In the genomic region with DNA sequence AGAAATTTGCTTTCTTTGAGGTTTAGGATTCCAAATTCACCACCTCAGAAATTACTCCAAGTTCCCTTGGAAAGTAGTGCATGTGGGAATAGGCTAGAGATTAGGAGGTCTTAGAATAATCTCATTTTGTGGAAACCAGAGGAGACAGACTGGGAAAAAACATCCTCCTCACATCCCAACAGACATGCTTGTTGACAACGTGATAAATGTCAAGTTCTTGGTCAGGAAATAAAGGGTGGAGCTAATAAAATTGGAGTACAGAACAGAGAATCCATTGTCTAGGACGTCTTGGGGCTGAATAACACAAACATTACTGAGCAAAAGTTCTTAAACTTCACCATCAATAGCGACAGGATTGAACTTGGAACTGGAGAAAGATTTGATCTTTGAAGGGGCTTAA, we compare ENCODE assay signal across 27 cellular contexts.
DNase-seq lines count a peak whose midpoint lies in the region; ATAC-seq and TF ChIP-seq lines count a peak whose summit lies in the region.
"Had no signal": no experiment of that assay in that cellular context is flagged by ENCODE, and none has a peak within 500 bp of the region (broad histone marks: within the 10 kb centered on the region; RNA-seq: fewer than 3 reads in every experiment).

No MANE protein-coding gene starts in this region.

- BruUV-seq in PC-3 (replicated peaks; lab: Mats Ljungman, UMichigan), result no TSS peak

- WGBS in heart left ventricle, 4 donors, result 26 to 35% (median 32%) methylated on average over 3 of the region's 3 CpGs

- POLR2A ChIA-PET in PC-3 (lab: Charles Lee; ENCODE audit: unreplicated experiment), result no interaction called here

- peak; percentile 91 for ATAC-seq in Right ventricle myocardium inferior
- ATAC-seq in PC-3, result peak; percentile 50; the same call in 1 of the 2 replicates
- peak; percentile 55 to 87 (median 68) for ATAC-seq in heart left ventricle
- ATAC-seq in sciatic nerve, result peak; percentile 58
- no peak for ATAC-seq in HG03342 (IDR thresholded peaks at IDR 0.05; ENCODE audit: unreplicated experiment)
- ATAC-seq: HepG2 had no signal

- TF ChIP-seq POLR2A in heart left ventricle (IDR thresholded peaks at IDR 0.05), result no peak

- H3K9me2 ChIP-seq in PC-3 (replicated peaks; ENCODE audit: low read length), result no peaks in the 10 kb centered on the region

- no peak overlapping the region for H3K9ac ChIP-seq in PC-3 (ENCODE audit: low read length)

- H3K36me3 ChIP-seq in right atrium auricular region, result no peaks in the 10 kb centered on the region
- H3K36me3 ChIP-seq in PC-3 (ENCODE audit: low read depth, low read length), result no peaks in the 10 kb centered on the region
- H3K36me3 ChIP-seq in heart left ventricle, result no peaks in the 10 kb centered on the region
- H3K36me3 ChIP-seq: SJCRH30 had no signal

- DNase-seq in Right ventricle myocardium inferior (ENCODE audit: missing footprints), result no peak
- DNase-seq in right atrium auricular region (ENCODE audit: low spot score), result no peak
- peak; percentile 2 for DNase-seq in PC-3
- no peak for DNase-seq in heart left ventricle
- DNase-seq in sciatic nerve (ENCODE audit: low spot score), result no peak
- DNase-seq in activated CD8-positive, alpha-beta memory T cell treated with anti-CD3 and anti-CD28 coated beads, Interleukin-2, amount 50 U/mL, for 48 hours, result no peak
- no peak for DNase-seq in NCI-H2171 treated with DMSO at 0.1 percent for 48 hours (lab: John Stamatoyannopoulos, UW)
- DNase-seq: Calu3; CD8-positive, alpha-beta memory T cell; DMS79 treated with DMSO at 0.1 percent for 48 hours; GF-D8; HCEC 1CT; Kasumi-1; MV-4-11; NCI-H1105; NCI-H1436 treated with DMSO at 0.1 percent for 48 hours; NCI-H1930; NCI-H2107; NCI-H446; NCI-H524 treated with DMSO at 0.1 percent for 48 hours; NCI-H774; OCI-M1; SJCRH30 had no signal

- no peak overlapping the region for H3K4me2 ChIP-seq in PC-3 (ENCODE audit: low read length)

- intact Hi-C loops in Right ventricle myocardium inferior (cut with DNase I), result no loop called here
- intact Hi-C loops in PC-3 (cut with micrococcal nuclease), result no loop called here
- intact Hi-C loops in heart left ventricle (cut with DNase I), result no loop called here
- intact Hi-C loops in sciatic nerve (cut with DNase I), result no loop called here

- CTCF ChIA-PET in PC-3 (lab: Charles Lee), result no interaction called here

- 0 out of 2 replicates have a peak overlapping the region, but pooled peaks have one; percentile 4 for H2AFZ ChIP-seq in PC-3 (ENCODE audit: low read length)

- H3K27ac ChIP-seq in right atrium auricular region, result no peak overlapping the region
- H3K27ac ChIP-seq in PC-3 (ENCODE audit: low read length), result no peak overlapping the region
- H3K27ac ChIP-seq in heart left ventricle, result peak overlapping the region in 3 of 12 donors; percentile 9 to 47 (median 25)
- H3K27ac ChIP-seq: 22Rv1, HL-60, SJCRH30 had no signal

- H3K4me3 ChIP-seq in right atrium auricular region (no peak overlapping the region), PC-3 (ENCODE audit: low read length) (no peak overlapping the region), heart left ventricle (no peak overlapping the region)
- H3K4me3 ChIP-seq: SJCRH30 had no signal

- no peak for TF ChIP-seq CTCF in right atrium auricular region (IDR thresholded peaks at IDR 0.05)
- TF ChIP-seq CTCF in PC-3 (conservative IDR thresholded peaks at IDR 0.05; ENCODE audit: low read depth, low read length), result no peak
- no peak for TF ChIP-seq CTCF in heart left ventricle (IDR thresholded peaks at IDR 0.05)

- H3F3A ChIP-seq in PC-3 (ENCODE audit: low read length, unreplicated experiment), result no peaks in the 10 kb centered on the region

- no peaks in the 10 kb centered on the region for H4K20me1 ChIP-seq in PC-3 (ENCODE audit: low read length)

- no peaks in the 10 kb centered on the region for H3K27me3 ChIP-seq in right atrium auricular region
- no peaks in the 10 kb centered on the region for H3K27me3 ChIP-seq in PC-3 (ENCODE audit: low read length)
- H3K27me3 ChIP-seq in heart left ventricle, result no peaks in the 10 kb centered on the region
- H3K27me3 ChIP-seq: SJCRH30 had no signal

- H3K4me1 ChIP-seq in right atrium auricular region (no peaks in the 10 kb centered on the region), PC-3 (ENCODE audit: insufficient read depth, low read length) (no peaks in the 10 kb centered on the region), heart left ventricle (peaks cover 0 to 20% (median 5%) of the 10 kb centered on the region in 12 donors)
- H3K4me1 ChIP-seq: SJCRH30 had no signal

- no peaks in the 10 kb centered on the region for H3K79me2 ChIP-seq in PC-3 (ENCODE audit: low read length)

- H3K9me3 ChIP-seq in right atrium auricular region, result peaks cover 0 to 11% of the 10 kb centered on the region in 2 donors
- H3K9me3 ChIP-seq in PC-3 (ENCODE audit: low read length), result no peaks in the 10 kb centered on the region
- peaks cover 0 to 30% (median 6%) of the 10 kb centered on the region in 12 donors for H3K9me3 ChIP-seq in heart left ventricle
- H3K9me3 ChIP-seq: SJCRH30 had no signal
